Comparison of ENCODE assay signal across 10 cellular contexts in the genomic region with DNA sequence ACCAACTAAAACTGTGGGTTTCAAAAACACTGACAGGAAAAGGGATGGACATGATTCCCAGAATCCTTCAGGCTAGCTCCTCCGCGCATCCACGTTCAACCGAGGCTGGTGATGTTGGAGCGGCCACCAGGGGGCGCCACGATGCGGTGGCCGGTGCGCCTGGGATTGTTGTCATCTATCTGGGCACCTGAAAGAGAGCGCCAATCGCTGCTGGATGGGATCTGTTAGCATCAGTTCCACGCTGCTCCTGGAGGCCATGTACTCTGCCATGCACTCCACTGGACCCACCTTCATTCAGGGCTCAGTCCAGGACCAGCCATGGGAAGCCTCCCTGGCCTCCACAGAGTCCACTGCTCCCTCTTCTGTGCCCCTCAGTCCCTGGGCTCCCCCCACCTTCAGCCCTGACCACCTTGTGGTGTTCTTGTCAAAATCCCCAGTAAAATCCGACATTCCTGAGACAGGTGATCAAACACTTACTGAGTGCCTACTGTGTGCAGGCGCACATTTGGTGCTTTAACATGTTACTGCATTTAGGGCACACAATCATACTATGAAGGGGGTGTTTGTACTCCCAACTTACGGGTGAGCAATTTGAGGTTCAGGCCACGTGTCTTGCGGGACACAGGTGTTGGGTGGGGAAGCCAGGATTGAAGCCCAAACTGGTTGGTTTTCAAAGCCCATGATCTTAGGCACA.
DNase-seq lines count a peak whose midpoint lies in the region; ATAC-seq and TF ChIP-seq lines count a peak whose summit lies in the region.
"Had no signal": no experiment of that assay in that cellular context is flagged by ENCODE, and none has a peak within 500 bp of the region (broad histone marks: within the 10 kb centered on the region; RNA-seq: fewer than 3 reads in every experiment).

No MANE protein-coding gene starts in this region.

- ATAC-seq in HG03108 (IDR thresholded peaks at IDR 0.05; ENCODE audit: unreplicated experiment) = no peak
- no peak for ATAC-seq in GM21526 (IDR thresholded peaks at IDR 0.05; ENCODE audit: low FRiP score, unreplicated experiment)
- ATAC-seq: activated T-cell treated with anti-CD3 and anti-CD28 coated beads, Interleukin-2, amount 50 U/mL, for 72 hours had no signal

- dilution Hi-C loops in mammary epithelial cell (cut with HindIII; ENCODE audit: low sequenced_read_pairs) = no loop called here

- no peaks in the 10 kb centered on the region for H3K27me3 Mint-ChIP-seq in neural crest cell (ENCODE audit: low read depth)

- H3K27me3 ChIP-seq in mammary epithelial cell (ENCODE audit: insufficient read depth, low read length) = no peaks in the 10 kb centered on the region

- H3K9ac ChIP-seq in mammary epithelial cell (ENCODE audit: insufficient read depth, low read length) = no peak overlapping the region

- in situ Hi-C loops in mammary epithelial cell (cut with MboI; ENCODE audit: low sequenced_read_pairs in 2 of 2) = no loop called here

- no peaks in the 10 kb centered on the region for H3K4me1 Mint-ChIP-seq in neural crest cell

- intact Hi-C loops in mammary epithelial cell (cut with micrococcal nuclease) = no loop called here

- H3K4me1 ChIP-seq in mammary epithelial cell (ENCODE audit: insufficient read depth, low read length) = no peaks in the 10 kb centered on the region

- no peak overlapping the region for H3K27ac ChIP-seq in mammary epithelial cell (ENCODE audit: insufficient read depth, low read depth, low read length)

- no TSS peak for BruUV-seq in mammary epithelial cell (replicated peaks; lab: Mats Ljungman, UMichigan)

- H4K20me1 ChIP-seq in mammary epithelial cell (ENCODE audit: insufficient read depth, low read length) = no peaks in the 10 kb centered on the region

- H3K4me3 ChIP-seq in mammary epithelial cell (replicated peaks in 1 of 3; ENCODE audit: insufficient read depth in 1 of 3, low read depth in 2 of 3, low read length in 3 of 3) = no peak overlapping the region

- no peak overlapping the region for H3K4me3 Mint-ChIP-seq in neural crest cell
- H3K4me3 Mint-ChIP-seq: activated T-cell treated with anti-CD3 and anti-CD28 coated beads, Interleukin-2, amount 50 U/mL, for 72 hours; immature natural killer cell had no signal

- TF ChIP-seq CTCF in GM20000 (IDR thresholded peaks at IDR 0.05; ENCODE audit: extremely low read depth, missing control alignments) (peak; percentile 25), mammary epithelial cell (conservative IDR thresholded peaks at IDR 0.05 in 1 of 2, IDR thresholded peaks at IDR 0.05 in 1 of 2; ENCODE audit: extremely low read depth in 1 of 2, insufficient read depth in 1 of 2, low read depth in 1 of 2, low read length in 2 of 2) (peak; percentile 57 to 61), neural crest cell (conservative IDR thresholded peaks at IDR 0.05) (peak; percentile 69)

- H3K79me2 ChIP-seq in mammary epithelial cell (ENCODE audit: insufficient read depth, low read length) = no peaks in the 10 kb centered on the region

- H3K9me3 Mint-ChIP-seq in neural crest cell = no peaks in the 10 kb centered on the region

- DNase-seq in COR-L47 (lab: John Stamatoyannopoulos, UW) = peak; percentile 15
- no peak for DNase-seq in GM20000 (ENCODE audit: low spot score)
- DNase-seq in mammary epithelial cell = no peak
- peak; percentile 25 for DNase-seq in neural crest cell (ENCODE audit: low read depth, low spot score)
- DNase-seq in pons (ENCODE audit: low spot score) = no peak
- DNase-seq: immature natural killer cell, NCI-H1694 treated with DMSO at 0.1 percent for 48 hours had no signal

- H3K4me2 ChIP-seq in mammary epithelial cell (ENCODE audit: insufficient read depth, low read depth, low read length) = no peak overlapping the region

- H3K36me3 Mint-ChIP-seq in neural crest cell (ENCODE audit: low read depth) = peaks cover 70% of the 10 kb centered on the region
- H3K36me3 Mint-ChIP-seq: immature natural killer cell had no signal

- no peak overlapping the region for H3K27ac Mint-ChIP-seq in neural crest cell (ENCODE audit: unreplicated experiment)
- H3K27ac Mint-ChIP-seq: activated T-cell treated with anti-CD3 and anti-CD28 coated beads, Interleukin-2, amount 50 U/mL, for 72 hours; immature natural killer cell had no signal

- H2AFZ ChIP-seq in mammary epithelial cell (ENCODE audit: low read depth, low read length) = no peak overlapping the region

- no peaks in the 10 kb centered on the region for H3K9me3 ChIP-seq in mammary epithelial cell (replicated peaks; ENCODE audit: insufficient read depth, low read length)

- H3K36me3 ChIP-seq in mammary epithelial cell (ENCODE audit: insufficient read depth, low read length) = peaks cover 8% of the 10 kb centered on the region

- WGBS in mammary epithelial cell (ENCODE audit: low coverage, missing lambda C conversion rate) = 84% methylated on average over 15 of the region's 18 CpGs

- CTCF ChIA-PET in mammary epithelial cell (lab: Charles Lee; ENCODE audit: low non-redundant PET) = no interaction called here

Comparison
In these comparisons a context has a peak if more than half of its experiments do, and no peak if none do; other contexts are left out.
1. DNase-seq: peak in COR-L47 (single experiment) and neural crest cell (single experiment); none in GM20000 (single experiment), mammary epithelial cell (single experiment) and pons (single experiment).
2. Peak in every context shown above with its lines, with median percentiles within 50 percentile points of each other: CTCF ChIP-seq.